ENCODE assay signal across 23 cellular contexts in the genomic region with DNA sequence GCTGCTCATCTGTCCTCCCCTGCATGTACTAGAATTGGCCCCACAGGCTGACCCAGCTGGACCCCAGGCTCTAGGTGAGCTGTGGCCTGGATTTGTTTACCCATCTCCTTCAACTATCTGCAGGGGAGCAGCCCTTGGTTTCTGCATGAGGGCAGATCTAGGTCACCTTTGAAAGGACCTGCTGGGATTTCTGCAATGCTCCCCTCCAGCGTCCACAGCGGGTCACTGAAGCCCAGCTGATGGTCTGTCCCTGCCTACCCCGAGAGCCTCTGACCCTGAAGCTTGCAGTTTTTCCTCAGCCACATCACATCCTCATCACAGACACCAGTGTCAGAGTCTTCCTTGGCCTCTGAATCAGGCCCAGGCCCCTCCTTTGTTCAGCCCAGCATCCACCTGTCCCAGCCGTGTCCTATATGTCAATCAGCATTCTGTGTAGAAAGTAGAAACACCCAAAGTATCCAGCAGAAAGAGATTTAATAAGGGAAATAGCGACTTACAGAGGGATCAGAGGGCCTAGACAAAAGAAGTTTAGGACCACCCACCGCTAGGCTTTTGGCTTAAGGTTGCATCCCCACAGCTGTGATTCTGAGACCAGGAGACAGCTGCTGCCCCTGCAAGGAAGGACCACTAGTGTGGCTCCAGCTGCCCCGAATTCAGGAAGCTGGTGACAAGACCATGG.
A peak's percentile ranks its signal among the peaks of the same experiment; 100 is the strongest.
DNase-seq lines count a peak whose midpoint lies in the region; ATAC-seq, FAIRE-seq and TF ChIP-seq lines count a peak whose summit lies in the region.
"Had no signal": no experiment of that assay in that cellular context is flagged by ENCODE, and none has a peak within 500 bp of the region (broad histone marks: within the 10 kb centered on the region; RNA-seq: fewer than 3 reads in every experiment).

No MANE protein-coding gene starts in this region.

- H4K20me1 ChIP-seq in DND-41 (ENCODE audit: insufficient read depth, low read length) (no peaks in the 10 kb centered on the region), PC-9 (ENCODE audit: insufficient read depth) (no peaks in the 10 kb centered on the region)

- no peaks in the 10 kb centered on the region for H3K9me2 ChIP-seq in PC-9 (ENCODE audit: insufficient read depth)

- H3K4me3 ChIP-seq in DND-41 (ENCODE audit: low read depth in 1 of 2, low read length in 2 of 2), result no peak overlapping the region
- no peak overlapping the region for H3K4me3 ChIP-seq in ectodermal cell (ENCODE audit: insufficient read depth, low read depth, low read length)
- H3K4me3 ChIP-seq in PC-9, result no peak overlapping the region
- H3K4me3 ChIP-seq: MG63, Peyer's patch, spleen had no signal

- DNase-seq in DND-41, result peak; percentile 3
- peak; percentile 23 for DNase-seq in NCI-H69 (lab: John Stamatoyannopoulos, UW)
- DNase-seq in sciatic nerve (ENCODE audit: low spot score), result peak; percentile 33
- DNase-seq in PC-9, result no peak
- DNase-seq in EL, result no peak
- DNase-seq in urothelium cell line (ENCODE audit: low spot score), result no peak
- no peak for DNase-seq in progenitor cell of endocrine pancreas (ENCODE audit: low spot score, unreplicated experiment)
- DNase-seq: activated CD4-positive, alpha-beta T cell treated with anti-CD3 and anti-CD28 coated beads for 36 hours; activated naive CD4-positive, alpha-beta T cell treated with anti-CD3 and anti-CD28 coated beads, Interleukin-2, amount 50 U/mL, for 16 hours; KBM-7; kidney glomerular epithelial cell; MG63; NCI-H1417 treated with DMSO at 0.1 percent for 48 hours; NCI-H2081 treated with DMSO at 0.1 percent for 48 hours; spleen; stimulated activated CD4-positive, alpha-beta T cell treated with anti-CD3 and anti-CD28 coated beads, Interleukin-2, amount 100 ng/mL, for 48 hours had no signal

- H2AFZ ChIP-seq in DND-41 (ENCODE audit: low read depth, low read length) (no peak overlapping the region), PC-9 (no peak overlapping the region)

- H3K27ac ChIP-seq in DND-41 (ENCODE audit: low read length) (no peak overlapping the region), ectodermal cell (ENCODE audit: insufficient read depth, low read depth, low read length, poor library complexity, severe bottlenecking) (peak overlapping the region; percentile 56), PC-9 (no peak overlapping the region)
- H3K27ac ChIP-seq: neutrophil, Peyer's patch, spleen had no signal

- H3K9me3 ChIP-seq in DND-41 (ENCODE audit: insufficient read depth, low read length, severe bottlenecking) (no peaks in the 10 kb centered on the region), ectodermal cell (ENCODE audit: control insufficient read depth, low read length) (no peaks in the 10 kb centered on the region), PC-9 (ENCODE audit: insufficient read depth, low read depth) (no peaks in the 10 kb centered on the region)
- H3K9me3 ChIP-seq: MG63, neutrophil, Peyer's patch, spleen had no signal

- H3K4me3 Mint-ChIP-seq in progenitor cell of endocrine pancreas (ENCODE audit: low read depth), result no peak overlapping the region
- H3K4me3 Mint-ChIP-seq: activated CD4-positive, alpha-beta T cell treated with anti-CD3 and anti-CD28 coated beads for 36 hours; activated T-helper 1 cell treated with anti-CD3 and anti-CD28 coated beads, Interleukin-12 subunit alpha, Interleukin-12 subunit beta, Interleukin-2, Interleukin-4 antibody, amounts not matched to agents 30 ng/mL and 10 ng/mL and 1 ng/mL, durations not matched to agents 14 hours and 24 hours and 36 hours; stimulated activated memory B cell treated with anti-CD40 and anti-IgM and Interleukin-4, amounts not matched to agents 10 μg/mL and 1 μg/mL and 100 μg/mL, for 72 hours had no signal

- WGBS in ectodermal cell, 2 experiments, result 26 to 27% methylated on average over 7 of the region's 7 CpGs

- intact Hi-C loops in sciatic nerve (cut with DNase I) (no loop called here), PC-9 (cut with micrococcal nuclease; ENCODE audit: unreplicated experiment) (no loop called here)

- ATAC-seq in DND-41 (ENCODE audit: insufficient read depth, low read depth) (no peak), sciatic nerve (no peak)
- ATAC-seq: activated CD4-positive, alpha-beta T cell treated with anti-CD3 and anti-CD28 coated beads for 36 hours; stimulated activated memory B cell treated with anti-CD40 and anti-IgM and Interleukin-4, amounts not matched to agents 10 μg/mL and 1 μg/mL and 100 μg/mL, for 72 hours had no signal

- peaks cover 16% of the 10 kb centered on the region for H3K27me3 Mint-ChIP-seq in progenitor cell of endocrine pancreas
- H3K27me3 Mint-ChIP-seq: activated CD4-positive, alpha-beta T cell treated with anti-CD3 and anti-CD28 coated beads for 36 hours had no signal

- no peaks in the 10 kb centered on the region for H3K36me3 Mint-ChIP-seq in progenitor cell of endocrine pancreas (ENCODE audit: insufficient read depth)
- H3K36me3 Mint-ChIP-seq: stimulated activated memory B cell treated with anti-CD40 and anti-IgM and Interleukin-4, amounts not matched to agents 10 μg/mL and 1 μg/mL and 100 μg/mL, for 72 hours had no signal

- no peak overlapping the region for H3K27ac Mint-ChIP-seq in progenitor cell of endocrine pancreas
- H3K27ac Mint-ChIP-seq: activated CD4-positive, alpha-beta T cell treated with anti-CD3 and anti-CD28 coated beads for 36 hours; activated T-helper 1 cell treated with anti-CD3 and anti-CD28 coated beads, Interleukin-12 subunit alpha, Interleukin-12 subunit beta, Interleukin-2, Interleukin-4 antibody, amounts not matched to agents 30 ng/mL and 10 ng/mL and 1 ng/mL, durations not matched to agents 14 hours and 24 hours and 36 hours; stimulated activated memory B cell treated with anti-CD40 and anti-IgM and Interleukin-4, amounts not matched to agents 10 μg/mL and 1 μg/mL and 100 μg/mL, for 72 hours had no signal

- TF ChIP-seq CTCF in DND-41 (IDR thresholded peaks at IDR 0.05; ENCODE audit: borderline replicate concordance, extremely low read depth, low read length, poor library complexity, severe bottlenecking), result no peak
- no peak for TF ChIP-seq CTCF in PC-9 (conservative IDR thresholded peaks at IDR 0.05)
- no peak for TF ChIP-seq CTCF in progenitor cell of endocrine pancreas (IDR thresholded peaks at IDR 0.05; ENCODE audit: unreplicated experiment)

- H3K4me1 ChIP-seq in DND-41 (ENCODE audit: insufficient read depth, low read length) (peaks cover 15% of the 10 kb centered on the region), ectodermal cell (ENCODE audit: control insufficient read depth, insufficient read depth, low read length) (peaks cover 33% of the 10 kb centered on the region), PC-9 (replicated peaks; ENCODE audit: insufficient read depth) (no peaks in the 10 kb centered on the region)
- H3K4me1 ChIP-seq: Peyer's patch had no signal

- POLR2A ChIA-PET in PC-9 (lab: Charles Lee; ENCODE audit: unreplicated experiment), result no interaction called here

- H3K27me3 ChIP-seq in DND-41 (ENCODE audit: insufficient read depth, low read length, poor library complexity) (no peaks in the 10 kb centered on the region), ectodermal cell (ENCODE audit: control insufficient read depth, insufficient read depth, low read length, poor library complexity, severe bottlenecking) (no peaks in the 10 kb centered on the region), PC-9 (ENCODE audit: insufficient read depth, low read depth) (peaks cover 69% of the 10 kb centered on the region)
- H3K27me3 ChIP-seq: MG63, Peyer's patch had no signal

- CTCF ChIA-PET in PC-9 (lab: Charles Lee), result no interaction called here

- no TSS peak for BruUV-seq in PC-9 (replicated peaks; lab: Mats Ljungman, UMichigan)

- no peaks in the 10 kb centered on the region for H3K79me2 ChIP-seq in DND-41 (ENCODE audit: insufficient read depth, low read length)
- H3K79me2 ChIP-seq in PC-9 (ENCODE audit: low read depth), result no peaks in the 10 kb centered on the region

- H3K4me2 ChIP-seq in DND-41 (ENCODE audit: insufficient read depth, low read length) (no peak overlapping the region), PC-9 (no peak overlapping the region)

- no peak overlapping the region for H3K9ac ChIP-seq in DND-41 (ENCODE audit: low read depth, low read length)

- peaks cover 4% of the 10 kb centered on the region for H3K4me1 Mint-ChIP-seq in progenitor cell of endocrine pancreas (ENCODE audit: low read depth)
- H3K4me1 Mint-ChIP-seq: activated CD4-positive, alpha-beta T cell treated with anti-CD3 and anti-CD28 coated beads for 36 hours; stimulated activated memory B cell treated with anti-CD40 and anti-IgM and Interleukin-4, amounts not matched to agents 10 μg/mL and 1 μg/mL and 100 μg/mL, for 72 hours had no signal

- no peaks in the 10 kb centered on the region for H3K9me3 Mint-ChIP-seq in progenitor cell of endocrine pancreas (ENCODE audit: low read depth)
- H3K9me3 Mint-ChIP-seq: activated T-helper 1 cell treated with anti-CD3 and anti-CD28 coated beads, Interleukin-12 subunit alpha, Interleukin-12 subunit beta, Interleukin-2, Interleukin-4 antibody, amounts not matched to agents 30 ng/mL and 10 ng/mL and 1 ng/mL, durations not matched to agents 14 hours and 24 hours and 36 hours; stimulated activated memory B cell treated with anti-CD40 and anti-IgM and Interleukin-4, amounts not matched to agents 10 μg/mL and 1 μg/mL and 100 μg/mL, for 72 hours had no signal

- H3F3A ChIP-seq in PC-9 (ENCODE audit: insufficient read depth, low read depth), result no peaks in the 10 kb centered on the region

- no peak for FAIRE-seq in urothelium cell line (lab: Jason Lieb, UNC)
- FAIRE-seq: GM19239, HTR-8/SVneo had no signal

- H3K36me3 ChIP-seq in DND-41 (ENCODE audit: insufficient read depth, low read length), result no peaks in the 10 kb centered on the region
- no peaks in the 10 kb centered on the region for H3K36me3 ChIP-seq in ectodermal cell (ENCODE audit: control insufficient read depth, insufficient read depth, low read length)
- no peaks in the 10 kb centered on the region for H3K36me3 ChIP-seq in PC-9 (ENCODE audit: low read depth)
- H3K36me3 ChIP-seq: MG63, neutrophil, Peyer's patch, spleen had no signal

Comparison
In these comparisons a context has a peak if more than half of its experiments do, and no peak if none do; other contexts are left out.
1. DNase-seq: peak in DND-41 (single experiment), NCI-H69 (single experiment) and sciatic nerve (single experiment); none in PC-9 (0 of 2), EL (single experiment), urothelium cell line (single experiment) and progenitor cell of endocrine pancreas (single experiment).